In the genomic region with DNA sequence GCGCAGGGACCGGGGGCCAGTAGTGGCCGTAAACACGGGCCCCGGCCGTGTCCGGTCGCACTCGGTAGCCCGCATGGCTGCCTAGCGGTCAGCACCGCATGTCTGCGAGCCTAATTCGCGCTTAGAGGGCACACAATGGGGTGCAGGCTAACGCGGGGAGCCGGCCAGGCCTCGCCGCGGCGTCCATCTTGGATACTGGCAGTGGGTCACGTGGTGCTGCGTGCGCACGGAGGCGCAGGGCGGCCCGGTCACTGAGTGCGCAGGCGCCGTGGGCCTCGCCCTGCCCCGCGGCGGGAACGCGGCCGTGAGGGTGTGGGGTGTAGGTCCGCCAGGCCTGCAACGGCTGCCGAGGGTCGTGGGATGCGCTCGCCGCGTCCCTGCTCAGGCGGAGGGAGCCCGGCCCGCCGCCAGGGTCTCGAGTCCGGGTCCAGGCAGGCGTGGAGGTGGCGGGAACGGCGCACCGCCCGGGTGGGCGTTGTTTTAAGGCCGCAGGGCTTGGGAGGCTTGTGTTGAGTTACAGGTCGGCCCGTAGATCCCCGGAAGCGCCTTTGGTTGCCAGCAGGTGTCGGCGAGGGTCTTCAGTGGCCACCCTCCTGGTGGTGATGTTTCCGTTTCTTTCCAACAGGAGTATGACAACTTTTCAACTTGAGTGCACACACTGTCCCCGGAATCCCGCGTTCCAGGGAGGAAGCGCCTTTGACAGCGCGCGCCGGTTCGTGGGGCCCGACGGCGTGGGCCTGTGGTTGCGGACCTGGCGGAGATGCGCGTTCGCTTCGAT, we compare ENCODE assay signal across 1 cellular context.
TF ChIP-seq lines count a peak whose summit lies in the region.

No MANE protein-coding gene starts in this region.

TF ChIP-seq in IMR-90, 13 proteins besides CTCF, POLR2A, EP300 and RAD21 (continued from another document):
- peak; percentile 98 for TF ChIP-seq USF2 (IDR thresholded peaks at IDR 0.05; ENCODE audit: low read depth, low read length)
TF ChIP-seq in IMR-90: peak in this region for 2.
